In the genomic region with DNA sequence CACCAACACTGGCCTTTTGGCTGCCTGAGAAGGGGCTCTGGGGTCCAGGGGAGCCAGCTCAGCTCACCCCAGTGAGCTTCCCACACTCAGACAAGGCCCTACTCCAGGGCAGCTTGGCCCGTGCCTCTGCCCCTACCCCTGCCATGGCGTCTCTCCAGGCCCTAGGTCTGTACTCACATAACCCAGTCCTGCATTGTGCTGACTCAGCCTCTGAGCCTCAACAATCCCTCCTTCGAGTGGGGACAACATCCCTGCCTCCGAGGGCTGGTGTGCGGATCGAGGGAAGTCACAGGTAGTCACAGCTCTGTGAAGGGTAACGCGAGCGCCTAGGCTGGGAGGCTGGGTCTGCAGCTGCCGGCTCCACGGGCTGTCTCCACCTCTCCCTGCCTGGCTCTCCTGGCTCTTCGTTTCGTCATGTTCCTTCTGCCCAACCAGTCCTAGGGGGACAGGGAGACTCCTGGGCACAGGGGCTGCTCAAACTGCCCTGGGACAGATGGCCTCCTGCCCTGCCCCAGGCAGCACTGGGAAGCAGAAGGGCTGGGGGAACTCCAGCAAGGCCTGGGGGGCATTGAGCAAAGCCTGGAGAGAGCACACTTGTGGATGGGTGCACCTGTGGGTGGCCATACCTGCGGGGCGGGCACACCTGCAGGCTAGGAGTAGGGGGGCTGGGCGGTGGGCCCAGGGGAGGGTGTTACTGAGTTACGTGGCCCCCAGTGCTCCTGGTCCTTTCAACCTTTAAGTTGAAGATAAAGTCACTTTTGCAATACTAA, we compare ENCODE assay signal across 1 cellular context.
TF ChIP-seq lines count a peak whose summit lies in the region.

No MANE protein-coding gene starts in this region.

TF ChIP-seq in H1, 55 proteins besides CTCF, POLR2A, EP300 and RAD21:
- TF ChIP-seq, protein P1, sequence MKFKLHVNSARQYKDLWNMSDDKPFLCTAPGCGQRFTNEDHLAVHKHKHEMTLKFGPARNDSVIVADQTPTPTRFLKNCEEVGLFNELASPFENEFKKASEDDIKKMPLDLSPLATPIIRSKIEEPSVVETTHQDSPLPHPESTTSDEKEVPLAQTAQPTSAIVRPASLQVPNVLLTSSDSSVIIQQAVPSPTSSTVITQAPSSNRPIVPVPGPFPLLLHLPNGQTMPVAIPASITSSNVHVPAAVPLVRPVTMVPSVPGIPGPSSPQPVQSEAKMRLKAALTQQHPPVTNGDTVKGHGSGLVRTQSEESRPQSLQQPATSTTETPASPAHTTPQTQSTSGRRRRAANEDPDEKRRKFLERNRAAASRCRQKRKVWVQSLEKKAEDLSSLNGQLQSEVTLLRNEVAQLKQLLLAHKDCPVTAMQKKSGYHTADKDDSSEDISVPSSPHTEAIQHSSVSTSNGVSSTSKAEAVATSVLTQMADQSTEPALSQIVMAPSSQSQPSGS (IDR thresholded peaks at IDR 0.05; ENCODE audit: low read length) = no peak
- no peak for TF ChIP-seq POLR2AphosphoS5 (IDR thresholded peaks at IDR 0.05; ENCODE audit: low read depth, low read length)
- no peak for TF ChIP-seq CBX5 (IDR thresholded peaks at IDR 0.05; ENCODE audit: low read depth, low read length)
- no peak for TF ChIP-seq ZNF274 (IDR thresholded peaks at IDR 0.05; ENCODE audit: borderline replicate concordance, extremely low read depth, low read length)
- TF ChIP-seq SIRT6 (IDR thresholded peaks at IDR 0.05; ENCODE audit: low read length) = no peak
- no peak for TF ChIP-seq SIX5 (IDR thresholded peaks at IDR 0.05; ENCODE audit: low read depth, low read length)
- TF ChIP-seq SUZ12 (IDR thresholded peaks at IDR 0.05; ENCODE audit: low read length) = no peak
- no peak for TF ChIP-seq KDM5A (IDR thresholded peaks at IDR 0.05; ENCODE audit: low read length)
- TF ChIP-seq ASH2L (IDR thresholded peaks at IDR 0.05; ENCODE audit: low read length) = no peak
- no peak for TF ChIP-seq SP1 (IDR thresholded peaks at IDR 0.05; ENCODE audit: low read depth, low read length)
- no peak for TF ChIP-seq CREB1 (IDR thresholded peaks at IDR 0.05)
- TF ChIP-seq TAF7 (optimal IDR thresholded peaks at IDR 0.05; ENCODE audit: borderline replicate concordance, low read depth, low read length) = no peak
